Comparison of ENCODE assay signal across 21 cellular contexts in genomic region chr5:30853158-30853557, GRCh38.
A peak's percentile ranks its signal among the peaks of the same experiment; 100 is the strongest.
DNase-seq lines count a peak whose midpoint lies in the region; ATAC-seq, FAIRE-seq and TF ChIP-seq lines count a peak whose summit lies in the region.
"Had no signal": no experiment of that assay in that cellular context is flagged by ENCODE, and none has a peak within 500 bp of the region (broad histone marks: within the 10 kb centered on the region; RNA-seq: fewer than 3 reads in every experiment).

No MANE protein-coding gene starts in this region.

- no peak overlapping the region for H3K27ac ChIP-seq in A549
- no peak overlapping the region for H3K27ac ChIP-seq in IMR-90 (ENCODE audit: insufficient read depth, low read length)
- no peak overlapping the region for H3K27ac ChIP-seq in K562 (ENCODE audit: extremely low read depth, low read depth, low read length)
- no peak overlapping the region for H3K27ac ChIP-seq in smooth muscle cell (ENCODE audit: low read depth)
- H3K27ac ChIP-seq in mesendoderm (ENCODE audit: low read depth, low read length) = no peak overlapping the region

- H2BK5ac ChIP-seq in IMR-90 (ENCODE audit: low read depth, low read length, poor library complexity, severe bottlenecking) = no peak overlapping the region
- no peak overlapping the region for H2BK5ac ChIP-seq in mesendoderm (ENCODE audit: low read length)

- H3K79me2 ChIP-seq in K562 (ENCODE audit: control insufficient read depth, insufficient read depth, low read length) (no peaks in the 10 kb centered on the region), smooth muscle cell (ENCODE audit: low read depth) (no peaks in the 10 kb centered on the region), mesendoderm (ENCODE audit: control insufficient read depth, insufficient read depth, low read length) (no peaks in the 10 kb centered on the region)

- FAIRE-seq in A549 (lab: Jason Lieb, UNC) (no peak), K562 (lab: Jason Lieb, UNC) (no peak)
- FAIRE-seq: GM12878, H54 had no signal

- H3K79me1 ChIP-seq in IMR-90 (ENCODE audit: low read depth in 1 of 2, low read length in 2 of 2) (no peaks in the 10 kb centered on the region), mesendoderm (ENCODE audit: low read length) (no peaks in the 10 kb centered on the region)

- H3K4ac ChIP-seq in IMR-90 (ENCODE audit: low read depth, low read length) = no peak overlapping the region
- no peak overlapping the region for H3K4ac ChIP-seq in mesendoderm (ENCODE audit: low read depth, low read length)

- H3K27me3 ChIP-seq in IMR-90 (ENCODE audit: control insufficient read depth, insufficient read depth, low read length) (no peaks in the 10 kb centered on the region), K562 (ENCODE audit: control insufficient read depth in 2 of 2, insufficient read depth in 2 of 2, low read length in 2 of 2) (no peaks in the 10 kb centered on the region), smooth muscle cell (ENCODE audit: low read depth) (no peaks in the 10 kb centered on the region), mesendoderm (ENCODE audit: insufficient read depth, low read length, poor library complexity) (no peaks in the 10 kb centered on the region)

- peaks cover 3% of the 10 kb centered on the region for H3F3A ChIP-seq in smooth muscle cell (ENCODE audit: low read depth)

- H4K8ac ChIP-seq in IMR-90 (ENCODE audit: low read depth in 2 of 2, low read length in 2 of 2) (no peak overlapping the region), mesendoderm (ENCODE audit: low read depth, low read length) (no peak overlapping the region)

- no peak overlapping the region for H3K4me2 ChIP-seq in A549
- H3K4me2 ChIP-seq in IMR-90 (ENCODE audit: low read depth, low read length) = no peak overlapping the region
- no peak overlapping the region for H3K4me2 ChIP-seq in K562 (ENCODE audit: insufficient read depth, low read length)
- no peak overlapping the region for H3K4me2 ChIP-seq in smooth muscle cell
- no peak overlapping the region for H3K4me2 ChIP-seq in mesendoderm (ENCODE audit: low read length)

- intact Hi-C loops in IMR-90 (cut with micrococcal nuclease) = no loop called here
- intact Hi-C loops in K562 (cut with micrococcal nuclease) = no loop called here

- no peak overlapping the region for H4K91ac ChIP-seq in IMR-90 (ENCODE audit: insufficient read depth, low read depth, low read length)

- H3K9me3 ChIP-seq in A549 (no peaks in the 10 kb centered on the region; the same call in 2 of the 3 replicates), IMR-90 (ENCODE audit: control insufficient read depth, insufficient read depth, low read length) (no peaks in the 10 kb centered on the region), K562 (replicated peaks; ENCODE audit: control insufficient read depth, insufficient read depth, low read depth, low read length) (no peaks in the 10 kb centered on the region), smooth muscle cell (replicated peaks; ENCODE audit: low read depth) (no peaks in the 10 kb centered on the region)
- H3K9me3 ChIP-seq: Caco-2, HAP-1 had no signal

- TF ChIP-seq EP300 in A549 (IDR thresholded peaks at IDR 0.05) = no peak
- no peak for TF ChIP-seq EP300 in K562 (IDR thresholded peaks at IDR 0.05; ENCODE audit: low read length)

- in situ Hi-C loops in IMR-90 (cut with MboI; ENCODE audit: low sequenced_read_pairs) = no loop called here
- in situ Hi-C loops in K562 (cut with MboI) = no loop called here

- no peaks in the 10 kb centered on the region for H3K9me1 ChIP-seq in IMR-90 (ENCODE audit: insufficient read depth, low read length)
- no peaks in the 10 kb centered on the region for H3K9me1 ChIP-seq in K562 (ENCODE audit: control insufficient read depth, insufficient read depth, low read length)

- H3K4me3 ChIP-seq in A549 (no peak overlapping the region), IMR-90 (ENCODE audit: insufficient read depth, low read depth, low read length) (no peak overlapping the region), K562 (no peak overlapping the region), smooth muscle cell (no peak overlapping the region), mesendoderm (ENCODE audit: low read length) (no peak overlapping the region)
- H3K4me3 ChIP-seq: GM12878, HAP-1 had no signal

- no peak overlapping the region for H2BK120ac ChIP-seq in IMR-90 (ENCODE audit: low read depth, low read length)
- no peak overlapping the region for H2BK120ac ChIP-seq in mesendoderm (ENCODE audit: low read depth, low read length)

- DNase-seq in A549 (ENCODE audit: low read depth in 1 of 2, low spot score in 1 of 2) (no peak), IMR-90 (no peak), K562 (ENCODE audit: extremely low read depth in 1 of 4, low spot score in 3 of 4) (no peak), smooth muscle cell (lab: John Stamatoyannopoulos, UW; ENCODE audit: unreplicated experiment) (no peak), NOMO-1 treated with DMSO at 0.1 percent for 48 hours (lab: John Stamatoyannopoulos, UW; ENCODE audit: unreplicated experiment) (no peak), NCI-H1694 treated with DMSO at 0.1 percent for 48 hours (lab: John Stamatoyannopoulos, UW) (no peak), mesendoderm (no peak)
- DNase-seq: 8988T; C1 segment of cervical spinal cord; Caco-2; CD4-positive, CD25-positive, alpha-beta regulatory T cell; CD8-positive, alpha-beta T cell; DMS 273 treated with DMSO at 0.1 percent for 48 hours; DMS79; EL; GDM1; GOT3; HFFc6 had no signal

- TF ChIP-seq CTCF in A549 (IDR thresholded peaks at IDR 0.05) (no peak), IMR-90 (conservative IDR thresholded peaks at IDR 0.05; ENCODE audit: low read depth, low read length) (no peak), K562 (IDR thresholded peaks at IDR 0.05 in 2 of 3, conservative IDR thresholded peaks at IDR 0.05 in 1 of 3; ENCODE audit: insufficient read depth in 2 of 3, low read depth in 1 of 3, low read length in 3 of 3) (no peak), smooth muscle cell (IDR thresholded peaks at IDR 0.05; ENCODE audit: borderline replicate concordance, insufficient read depth, poor library complexity, severe bottlenecking) (no peak)

- H3K56ac ChIP-seq in IMR-90 (ENCODE audit: extremely low read depth, insufficient read depth, low read length) (no peak overlapping the region), mesendoderm (ENCODE audit: low read length) (no peak overlapping the region)

- no peak overlapping the region for H3K14ac ChIP-seq in IMR-90 (replicated peaks; ENCODE audit: low read depth, low read length)

- H3K18ac ChIP-seq in IMR-90 (ENCODE audit: low read depth, low read length) = no peak overlapping the region
- H3K18ac ChIP-seq in mesendoderm (ENCODE audit: low read length) = no peak overlapping the region

- TF ChIP-seq RAD21 in A549 (conservative IDR thresholded peaks at IDR 0.05 in 1 of 2, IDR thresholded peaks at IDR 0.05 in 1 of 2) = no peak
- TF ChIP-seq RAD21 in IMR-90 (IDR thresholded peaks at IDR 0.05; ENCODE audit: low read length) = no peak
- TF ChIP-seq RAD21 in K562 (CRISPR knock-in tag; conservative IDR thresholded peaks at IDR 0.05 in 1 of 2, IDR thresholded peaks at IDR 0.05 in 1 of 2) = no peak

- H3K4me1 ChIP-seq in A549 = no peaks in the 10 kb centered on the region
- H3K4me1 ChIP-seq in IMR-90 (ENCODE audit: control insufficient read depth, insufficient read depth, low read length) = no peaks in the 10 kb centered on the region; the same call in 1 of the 2 replicates
- no peaks in the 10 kb centered on the region for H3K4me1 ChIP-seq in K562 (replicated peaks in 1 of 2; ENCODE audit: control insufficient read depth in 2 of 2, insufficient read depth in 2 of 2, low read length in 2 of 2)
- peaks cover 6% of the 10 kb centered on the region for H3K4me1 ChIP-seq in smooth muscle cell (ENCODE audit: low read depth)
- no peaks in the 10 kb centered on the region for H3K4me1 ChIP-seq in mesendoderm (ENCODE audit: control insufficient read depth, low read depth, low read length)
- H3K4me1 ChIP-seq: HAP-1 had no signal

- no peaks in the 10 kb centered on the region for H4K20me1 ChIP-seq in IMR-90 (ENCODE audit: insufficient read depth, low read length)
- H4K20me1 ChIP-seq in K562 (replicated peaks; ENCODE audit: control insufficient read depth, insufficient read depth, low read length) = no peaks in the 10 kb centered on the region
- no peaks in the 10 kb centered on the region for H4K20me1 ChIP-seq in smooth muscle cell (ENCODE audit: low read depth)

- H3K23ac ChIP-seq in IMR-90 (ENCODE audit: low read depth, low read length) = no peak overlapping the region
- no peak overlapping the region for H3K23ac ChIP-seq in mesendoderm (ENCODE audit: low read length)

- H2BK20ac ChIP-seq in IMR-90 (ENCODE audit: low read depth, low read length) = no peak overlapping the region

- CTCF ChIA-PET in A549 (lab: Yijun Ruan, JAX) = no interaction called here
- CTCF ChIA-PET in IMR-90 (lab: Yijun Ruan, JAX) = no interaction called here
- CTCF ChIA-PET in K562 (lab: Yijun Ruan, JAX; ENCODE audit: low intra/inter-chr PET ratio) = no interaction called here

- H4K5ac ChIP-seq in IMR-90 (ENCODE audit: low read depth, low read length) (no peak overlapping the region), mesendoderm (ENCODE audit: low read length) (no peak overlapping the region)

- no peaks in the 10 kb centered on the region for H3K36me3 ChIP-seq in IMR-90 (ENCODE audit: control insufficient read depth, insufficient read depth, low read length)
- no peaks in the 10 kb centered on the region for H3K36me3 ChIP-seq in K562 (ENCODE audit: control insufficient read depth, insufficient read depth, low read length)
- H3K36me3 ChIP-seq in smooth muscle cell (ENCODE audit: low read depth) = no peaks in the 10 kb centered on the region
- no peaks in the 10 kb centered on the region for H3K36me3 ChIP-seq in mesendoderm (ENCODE audit: control insufficient read depth, insufficient read depth, low read length)
- H3K36me3 ChIP-seq: HAP-1 had no signal

- ATAC-seq in A549 = no peak
- no peak for ATAC-seq in IMR-90 (ENCODE audit: low read depth)
- no peak for ATAC-seq in K562
- ATAC-seq: CD8-positive, alpha-beta T cell; GM12878 had no signal

- POLR2A ChIA-PET in A549 (lab: Yijun Ruan, JAX) = no interaction called here
- POLR2A ChIA-PET in IMR-90 (lab: Charles Lee; ENCODE audit: unreplicated experiment) = no interaction called here
- POLR2A ChIA-PET in K562 (lab: Yijun Ruan, JAX) = no interaction called here

- no peak overlapping the region for H2AK9ac ChIP-seq in IMR-90 (replicated peaks; ENCODE audit: low read depth, low read length, poor library complexity)

- dilution Hi-C loops in IMR-90 (cut with HindIII; ENCODE audit: low sequenced_read_pairs, unreplicated experiment) = no loop called here

- H2AFZ ChIP-seq in IMR-90 (replicated peaks; ENCODE audit: low read length, poor library complexity) (no peak overlapping the region), K562 (ENCODE audit: low read depth, low read length) (no peak overlapping the region), smooth muscle cell (ENCODE audit: low read depth) (peak overlapping the region; percentile 74)

- BruUV-seq in IMR-90 (replicated peaks; lab: Mats Ljungman, UMichigan) (no TSS peak), K562 (replicated peaks; lab: Mats Ljungman, UMichigan) (no TSS peak)

- H2AK5ac ChIP-seq in IMR-90 (ENCODE audit: low read depth, low read length) (no peak overlapping the region), mesendoderm (ENCODE audit: low read length) (no peak overlapping the region)

- H2BK15ac ChIP-seq in IMR-90 (ENCODE audit: low read depth, low read length) = no peak overlapping the region
- H2BK15ac ChIP-seq in mesendoderm (replicated peaks; ENCODE audit: low read depth) = no peak overlapping the region

- TF ChIP-seq POLR2A in A549 (IDR thresholded peaks at IDR 0.05; ENCODE audit: low read length) = no peak
- no peak for TF ChIP-seq POLR2A in IMR-90 (IDR thresholded peaks at IDR 0.05; ENCODE audit: low read depth, low read length)
- no peak for TF ChIP-seq POLR2A in K562 (conservative IDR thresholded peaks at IDR 0.05)

- H3K9ac ChIP-seq in IMR-90 (ENCODE audit: low read depth, low read length) (no peak overlapping the region), K562 (ENCODE audit: insufficient read depth in 1 of 2, low read depth in 2 of 2, low read length in 2 of 2) (no peak overlapping the region), smooth muscle cell (ENCODE audit: low read depth) (no peak overlapping the region), mesendoderm (ENCODE audit: low read length) (no peak overlapping the region)

Comparison
In these comparisons a context has a peak if more than half of its experiments do, and no peak if none do; other contexts are left out.
1. Of the 35 proteins assayed by ChIP-seq in both K562 and A549: peak only in K562: none; only in A549: MAFK; in both: none; in neither: 34.